In the genomic region with DNA sequence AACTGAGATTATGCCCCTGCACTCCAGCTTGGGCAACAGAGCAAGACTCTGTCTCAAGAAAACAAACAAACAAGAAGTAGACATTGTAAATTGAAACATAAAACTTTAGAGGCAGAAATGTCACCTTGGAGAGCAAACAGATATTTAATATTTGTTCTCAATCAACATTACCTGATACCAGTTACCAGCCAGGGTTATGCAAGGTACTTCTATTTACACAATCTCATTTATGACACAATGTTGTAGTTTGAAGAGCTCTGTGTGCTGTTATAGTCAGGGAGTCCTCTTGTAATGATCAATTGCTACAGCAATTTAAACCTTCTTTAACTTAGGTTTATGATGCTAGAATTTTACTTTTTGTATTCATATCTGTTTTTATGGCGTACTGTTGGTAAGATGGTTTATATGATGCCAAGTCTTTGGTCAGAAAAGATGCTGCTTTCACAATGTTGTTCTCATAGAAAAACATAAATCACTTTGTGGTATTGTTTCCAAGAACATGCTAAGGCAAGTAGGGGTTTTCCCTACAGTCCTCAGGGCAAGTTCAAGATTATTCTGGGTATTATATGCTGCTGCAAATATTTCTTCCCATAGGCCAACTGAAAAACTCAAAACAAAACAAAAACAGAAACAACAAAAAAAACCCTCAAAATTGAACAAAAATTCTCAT, we compare ENCODE assay signal across 9 cellular contexts.
DNase-seq lines count a peak whose midpoint lies in the region; ATAC-seq and TF ChIP-seq lines count a peak whose summit lies in the region.
"Had no signal": no experiment of that assay in that cellular context is flagged by ENCODE, and none has a peak within 500 bp of the region (broad histone marks: within the 10 kb centered on the region; RNA-seq: fewer than 3 reads in every experiment).

No MANE protein-coding gene starts in this region.

- no peak overlapping the region for H3K4me3 ChIP-seq in body of pancreas
- H3K4me3 ChIP-seq: suprapubic skin had no signal

- peaks cover 64% of the 10 kb centered on the region for H3K4me1 Mint-ChIP-seq in activated naive CD4-positive, alpha-beta T cell treated with anti-CD3 and anti-CD28 coated beads, Interleukin-2, amount 50 U/mL, for 24 hours

- H3K27me3 ChIP-seq in body of pancreas: no peaks in the 10 kb centered on the region
- H3K27me3 ChIP-seq: suprapubic skin had no signal

- no peak for DNase-seq in activated naive CD4-positive, alpha-beta T cell treated with anti-CD3 and anti-CD28 coated beads, Interleukin-2, amount 50 U/mL, for 16 hours
- no peak for DNase-seq in body of pancreas
- no peak for DNase-seq in ecto neural progenitor cell (ENCODE audit: low spot score)
- DNase-seq in kidney glomerular epithelial cell (lab: John Stamatoyannopoulos, UW): no peak
- DNase-seq in stimulated activated CD4-positive, alpha-beta T cell treated with anti-CD3 and anti-CD28 coated beads, Interleukin-15, amount 100 ng/mL, for 24 hours: no peak
- DNase-seq in NCI-H1930 (lab: John Stamatoyannopoulos, UW): no peak

- no peaks in the 10 kb centered on the region for H3K9me3 ChIP-seq in body of pancreas
- H3K9me3 ChIP-seq: suprapubic skin had no signal

- ATAC-seq in HG03280 (IDR thresholded peaks at IDR 0.05; ENCODE audit: unreplicated experiment): peak; percentile 61
- peak; percentile 98 for ATAC-seq in body of pancreas

- 48 to 50% methylated on average over 1 of the region's 1 CpG for WGBS in body of pancreas, 2 donors

- no peaks in the 10 kb centered on the region for H3K36me3 Mint-ChIP-seq in activated naive CD4-positive, alpha-beta T cell treated with anti-CD3 and anti-CD28 coated beads, Interleukin-2, amount 50 U/mL, for 24 hours

- H3K4me1 ChIP-seq in body of pancreas: peaks cover 12% of the 10 kb centered on the region

- H3K27me3 Mint-ChIP-seq in activated naive CD4-positive, alpha-beta T cell treated with anti-CD3 and anti-CD28 coated beads, Interleukin-2, amount 50 U/mL, for 24 hours: no peaks in the 10 kb centered on the region

- no peaks in the 10 kb centered on the region for H3K9me3 Mint-ChIP-seq in activated naive CD4-positive, alpha-beta T cell treated with anti-CD3 and anti-CD28 coated beads, Interleukin-2, amount 50 U/mL, for 24 hours

- no peak overlapping the region for H3K4me3 Mint-ChIP-seq in activated naive CD4-positive, alpha-beta T cell treated with anti-CD3 and anti-CD28 coated beads, Interleukin-2, amount 50 U/mL, for 24 hours

- no peaks in the 10 kb centered on the region for H3K36me3 ChIP-seq in body of pancreas (replicated peaks in 1 of 2; ENCODE audit: insufficient read depth in 1 of 2, low read depth in 2 of 2)
- H3K36me3 ChIP-seq: suprapubic skin had no signal

- TF ChIP-seq CTCF in body of pancreas (IDR thresholded peaks at IDR 0.05): no peak

- intact Hi-C loops in body of pancreas (cut with DNase I): no loop called here

- peak overlapping the region; percentile 88 for H3K27ac Mint-ChIP-seq in activated naive CD4-positive, alpha-beta T cell treated with anti-CD3 and anti-CD28 coated beads, Interleukin-2, amount 50 U/mL, for 24 hours

- TF ChIP-seq POLR2A in body of pancreas (IDR thresholded peaks at IDR 0.05): no peak

- no peak overlapping the region for H3K27ac ChIP-seq in body of pancreas
- H3K27ac ChIP-seq: suprapubic skin had no signal
